26 cellular contexts compared by ENCODE assay signal in the genomic region with DNA sequence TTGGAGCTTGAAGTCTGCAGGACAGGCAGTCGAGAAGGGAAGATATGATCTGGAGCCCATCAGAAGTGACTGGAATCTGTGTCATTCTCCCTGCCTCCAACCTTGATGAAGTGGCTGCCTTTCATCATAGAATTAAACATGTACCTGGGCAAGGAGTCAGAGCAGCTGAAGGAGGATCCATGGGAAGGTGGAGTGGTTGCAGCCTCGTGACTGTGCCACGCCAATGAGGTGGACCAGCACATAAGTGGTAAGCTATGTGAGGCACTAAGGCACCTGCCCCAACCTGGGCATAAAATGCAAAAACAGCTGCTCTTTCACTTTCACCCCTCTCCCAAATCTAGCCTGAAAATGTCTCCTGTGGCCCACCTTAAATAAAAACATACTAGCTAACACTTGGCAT.
"Had no signal": no experiment of that assay in that cellular context is flagged by ENCODE, and none has a peak within 500 bp of the region (broad histone marks: within the 10 kb centered on the region; RNA-seq: fewer than 3 reads in every experiment).

No MANE protein-coding gene starts in this region.

- DNase-seq: activated CD4-positive, alpha-beta T cell treated with anti-CD3 and anti-CD28 coated beads for 36 hours; activated CD4-positive, alpha-beta T cell treated with anti-CD3 and anti-CD28 coated beads, Interleukin-2, amount 10 ng/mL, durations not matched to agents 7 days and 5 days; activated CD4-positive, alpha-beta T cell treated with anti-CD3 and anti-CD28 coated beads, Interleukin-2, amount 50 U/mL, for 48 hours; activated CD8-positive, alpha-beta memory T cell treated with anti-CD3 and anti-CD28 coated beads, Interleukin-2, amount 50 U/mL, for 4 hours; activated naive CD4-positive, alpha-beta T cell treated with anti-CD3 and anti-CD28 coated beads, Interleukin-2, amount 10 ng/mL, durations not matched to agents 7 days and 5 days; activated naive CD8-positive, alpha-beta T cell treated with anti-CD3 and anti-CD28 coated beads, Interleukin-2, amount 50 U/mL, for 24 hours; activated T-cell treated with anti-CD3 and anti-CD28 coated beads for 4 hours; activated T-cell treated with anti-CD3 and anti-CD28 coated beads, Interleukin-2, amount 50 U/mL, for 4 hours; anterior cingulate cortex; caudate nucleus; cerebellar nuclear complex; Karpas-422; KBM-7; NCI-H1105; NCI-H1417 treated with DMSO at 0.1 percent for 48 hours; NCI-H187 treated with DMSO at 0.1 percent for 48 hours; NCI-H2081; NCI-H345; NCI-H524 treated with DMSO at 0.1 percent for 48 hours; NCI-H82; NK-92 treated with Interleukin-12 subunit alpha and Interleukin-12 subunit beta, amount 100 ng/mL, for 24 hours; OCI-M1; Right ventricle myocardium superior; SW 1271; T1000; WERI-Rb-1 had no signal

- H3K36me3 ChIP-seq: WERI-Rb-1 had no signal

- ATAC-seq: activated CD4-positive, alpha-beta T cell treated with anti-CD3 and anti-CD28 coated beads for 36 hours; activated naive CD8-positive, alpha-beta T cell treated with anti-CD3 and anti-CD28 coated beads, Interleukin-2, amount 50 U/mL, for 24 hours; activated T-cell treated with anti-CD3 and anti-CD28 coated beads, Interleukin-2, amount 50 U/mL, for 4 hours had no signal

- H3K27ac ChIP-seq: WERI-Rb-1 had no signal
